Comparison of ENCODE assay signal across 2 cellular contexts in the genomic region with DNA sequence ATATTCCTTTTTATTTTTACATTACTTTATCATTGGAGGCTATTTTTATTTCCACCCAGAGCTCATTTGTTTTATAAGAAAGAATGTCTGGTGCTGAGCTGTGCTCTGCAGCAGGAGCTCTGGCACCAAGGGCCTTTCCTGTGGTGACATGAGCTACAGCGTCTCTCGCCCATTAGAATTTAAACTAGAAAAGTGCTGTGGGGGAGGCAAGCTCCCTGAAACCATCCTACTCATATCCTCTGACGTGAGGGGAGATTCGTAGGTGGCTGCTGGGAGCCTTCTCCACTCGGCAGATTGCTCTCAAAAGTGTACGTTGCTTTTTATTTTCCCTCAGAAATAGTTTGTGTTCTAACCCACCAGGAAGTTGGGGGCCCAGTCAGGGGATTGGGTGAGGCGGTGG.
TF ChIP-seq lines count a peak whose summit lies in the region.

No MANE protein-coding gene starts in this region.

TF ChIP-seq in SK-N-SH treated with all-trans-retinoic acid at 6 μM for 48 hours, 23 proteins besides CTCF, POLR2A, EP300 and RAD21 (continued from another document):
- TF ChIP-seq ZFP30 (CRISPR knock-in tag; IDR thresholded peaks at IDR 0.05) = no peak
TF ChIP-seq in SK-N-SH treated with all-trans-retinoic acid at 6 μM for 48 hours: peak in this region for 1.

TF ChIP-seq in SK-N-SH, 30 proteins besides CTCF, POLR2A, EP300 and RAD21 (continued from another document):
- TF ChIP-seq, protein P1, sequence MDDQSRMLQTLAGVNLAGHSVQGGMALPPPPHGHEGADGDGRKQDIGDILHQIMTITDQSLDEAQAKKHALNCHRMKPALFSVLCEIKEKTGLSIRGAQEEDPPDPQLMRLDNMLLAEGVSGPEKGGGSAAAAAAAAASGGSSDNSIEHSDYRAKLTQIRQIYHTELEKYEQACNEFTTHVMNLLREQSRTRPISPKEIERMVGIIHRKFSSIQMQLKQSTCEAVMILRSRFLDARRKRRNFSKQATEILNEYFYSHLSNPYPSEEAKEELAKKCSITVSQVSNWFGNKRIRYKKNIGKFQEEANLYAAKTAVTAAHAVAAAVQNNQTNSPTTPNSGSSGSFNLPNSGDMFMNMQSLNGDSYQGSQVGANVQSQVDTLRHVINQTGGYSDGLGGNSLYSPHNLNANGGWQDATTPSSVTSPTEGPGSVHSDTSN (IDR thresholded peaks at IDR 0.05) = no peak
- TF ChIP-seq FOSL2 (IDR thresholded peaks at IDR 0.05; ENCODE audit: borderline replicate concordance, low read depth) (no peak), GATA2 (CRISPR knock-in tag; IDR thresholded peaks at IDR 0.05) (no peak), FOXJ3 (CRISPR knock-in tag; IDR thresholded peaks at IDR 0.05) (no peak), RFX5 (IDR thresholded peaks at IDR 0.05; ENCODE audit: low read length) (no peak), GABPA (IDR thresholded peaks at IDR 0.05; ENCODE audit: low read depth) (no peak)
